21 cellular contexts compared by ENCODE assay signal in the genomic region with DNA sequence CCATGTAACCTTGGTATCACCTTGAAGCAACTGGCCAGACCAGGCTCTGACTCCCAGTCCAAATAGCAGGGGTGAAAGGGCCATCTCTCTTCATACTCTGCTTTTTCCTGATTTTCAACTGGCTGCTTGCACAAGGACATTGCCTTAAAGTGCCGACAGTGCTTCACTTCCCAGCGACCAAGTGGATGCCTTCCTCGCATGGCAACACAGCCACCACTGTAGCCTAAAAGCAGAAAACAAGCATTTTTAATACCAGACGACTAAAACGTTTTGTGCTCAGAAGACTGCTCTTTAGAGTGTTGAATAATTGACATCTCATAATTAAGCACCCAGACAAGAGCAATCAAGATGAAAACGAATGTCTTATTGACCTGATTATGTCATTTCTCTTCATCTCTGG.
"Had no signal": no experiment of that assay in that cellular context is flagged by ENCODE, and none has a peak within 500 bp of the region (broad histone marks: within the 10 kb centered on the region; RNA-seq: fewer than 3 reads in every experiment).

No MANE protein-coding gene starts in this region.

- DNase-seq: colonic mucosa; cortex of kidney; effector CD8-positive, alpha-beta T cell; effector memory CD8-positive, alpha-beta T cell; endodermal cell; erythroblast; esophagus squamous epithelium; foreskin fibroblast; foreskin melanocyte; gastrocnemius medialis; glutamatergic neuron; head of caudate nucleus; heart right ventricle; hippocampal formation; left cardiac atrium; left lung; left ventricle myocardium superior; lower lobe of right lung; mesenchymal stem cell; mucosa of descending colon had no signal

- H3K4me3 ChIP-seq: colonic mucosa, esophagus squamous epithelium, gastrocnemius medialis, heart right ventricle, left lung, lower lobe of right lung, mucosa of descending colon had no signal

- H3K9me3 ChIP-seq: colonic mucosa, gastrocnemius medialis, lower lobe of right lung, mucosa of descending colon had no signal

- H3K27ac ChIP-seq: colonic mucosa, epithelial cell of prostate, esophagus squamous epithelium, gastrocnemius medialis, heart right ventricle, left lung, lower lobe of right lung had no signal

- H3K36me3 ChIP-seq: colonic mucosa, gastrocnemius medialis, left lung, lower lobe of right lung had no signal

- H3K4me1 ChIP-seq: colonic mucosa had no signal

- H3K27me3 ChIP-seq: colonic mucosa, esophagus squamous epithelium, gastrocnemius medialis, left lung had no signal
